ENCODE assay signal across 19 cellular contexts in the genomic region with DNA sequence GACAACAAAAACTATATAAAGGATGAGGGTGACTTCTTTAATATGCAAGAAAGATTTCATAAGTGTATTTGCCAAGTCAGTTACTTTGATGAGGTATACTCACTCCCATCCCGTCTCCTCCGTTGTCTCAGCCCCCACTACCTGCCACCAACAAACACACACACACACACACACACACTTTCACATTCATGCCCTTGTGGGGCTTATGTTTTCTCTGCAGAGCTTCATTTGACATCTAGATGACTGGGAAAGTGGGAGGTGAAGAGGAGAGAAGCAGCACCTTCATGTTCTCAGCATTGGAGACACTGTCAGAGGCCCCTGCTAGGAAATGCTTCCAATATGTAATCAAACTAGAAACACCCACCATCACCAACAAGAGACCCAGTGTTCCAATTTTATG. TPM values are rescaled to one million over a fixed set of nuclear protein-coding genes. Genes with fewer than 3 reads are reported as not detected.
"Had no signal": no experiment of that assay in that cellular context is flagged by ENCODE, and none has a peak within 500 bp of the region (broad histone marks: within the 10 kb centered on the region; RNA-seq: fewer than 3 reads in every experiment).

No MANE protein-coding gene starts in this region.

- H3K36me3 ChIP-seq: MG63 had no signal

- H3K9ac ChIP-seq: SK-N-SH had no signal

- H3K4me2 ChIP-seq: SK-N-SH had no signal

- H3K27ac ChIP-seq: HL-60, RWPE1 had no signal

- H3K9me2 ChIP-seq: SK-N-SH had no signal

- ATAC-seq: Panc1, PC-3 had no signal

- DNase-seq: Karpas-422; KBM-7; MG63; NCI-H1436; NCI-H2029; NCI-H2081 treated with DMSO at 0.1 percent for 48 hours; NCI-H2227 treated with DMSO at 0.1 percent for 48 hours; NCI-H524; NCI-H526 treated with DMSO at 0.1 percent for 48 hours; NCI-H774; NK-92 treated with Interleukin-12 subunit alpha and Interleukin-12 subunit beta, amount 100 ng/mL, for 24 hours; PC-3; SHP77; SK-N-SH had no signal

- H3K27me3 ChIP-seq: MG63 had no signal

- H3K4me3 ChIP-seq: MG63 had no signal

RNA-seq across cellular contexts. Expression of a gene that starts 22.5 kb away (rescaled TPM):
- total RNA-seq: OCI-LY7, SK-MEL-5 had no signal
